11 cellular contexts compared by ENCODE assay signal in the genomic region with DNA sequence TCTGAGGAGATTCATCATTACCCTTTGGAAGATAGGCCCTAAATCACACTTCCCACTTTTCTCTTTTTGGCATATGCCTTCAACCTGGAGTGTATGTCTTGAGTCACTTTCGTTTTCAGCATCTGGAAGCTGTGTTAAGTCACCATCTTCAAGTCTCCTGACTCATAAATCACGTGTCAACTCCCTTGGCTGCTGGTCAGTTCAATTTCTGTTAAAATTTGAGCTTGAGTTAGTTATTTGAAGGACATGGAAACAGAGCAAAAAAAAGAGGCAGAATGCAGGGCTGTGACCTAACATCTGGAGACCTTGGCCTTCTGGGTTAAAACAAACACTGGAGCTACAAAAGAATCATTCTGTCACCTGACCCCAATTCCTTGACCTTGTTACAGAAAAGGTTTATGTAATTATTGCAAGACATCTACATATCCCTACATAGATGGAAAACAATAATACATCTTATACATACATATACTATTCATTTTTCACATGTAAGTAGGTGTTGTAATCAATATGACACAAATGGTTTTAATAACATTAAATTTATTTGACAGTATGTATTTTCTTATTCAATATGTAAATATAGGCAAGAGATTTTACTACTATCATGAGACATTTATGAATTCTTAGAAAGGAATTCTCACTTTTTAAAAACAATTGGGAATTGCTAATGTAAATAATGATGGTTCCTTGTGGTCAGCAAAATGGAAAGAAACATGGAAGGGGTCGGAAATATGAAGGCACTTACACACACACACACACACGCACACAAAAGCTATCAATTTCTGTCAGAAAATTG.
DNase-seq lines count a peak whose midpoint lies in the region; ATAC-seq and TF ChIP-seq lines count a peak whose summit lies in the region.
"Had no signal": no experiment of that assay in that cellular context is flagged by ENCODE, and none has a peak within 500 bp of the region (broad histone marks: within the 10 kb centered on the region; RNA-seq: fewer than 3 reads in every experiment).

No MANE protein-coding gene starts in this region.

- H3K36me3 Mint-ChIP-seq in activated T-cell treated with anti-CD3 and anti-CD28 coated beads, Interleukin-2, amount 50 U/mL, for 72 hours (ENCODE audit: insufficient read depth in 2 of 2), result peaks cover 0 to 2% of the 10 kb centered on the region in 2 donors
- H3K36me3 Mint-ChIP-seq in naive thymus-derived CD8-positive, alpha-beta T cell, result no peaks in the 10 kb centered on the region

- no peak overlapping the region for H3K27ac Mint-ChIP-seq in activated T-cell treated with anti-CD3 and anti-CD28 coated beads, Interleukin-2, amount 50 U/mL, for 72 hours
- no peak overlapping the region for H3K27ac Mint-ChIP-seq in naive thymus-derived CD8-positive, alpha-beta T cell

- H3K36me3 ChIP-seq in mammary epithelial cell (ENCODE audit: insufficient read depth, low read length), result no peaks in the 10 kb centered on the region
- H3K36me3 ChIP-seq: Peyer's patch had no signal

- H3K4me2 ChIP-seq in mammary epithelial cell (ENCODE audit: insufficient read depth, low read depth, low read length), result no peak overlapping the region

- no peaks in the 10 kb centered on the region for H4K20me1 ChIP-seq in mammary epithelial cell (ENCODE audit: insufficient read depth, low read length)

- no peak overlapping the region for H3K9ac ChIP-seq in mammary epithelial cell (ENCODE audit: insufficient read depth, low read length)

- WGBS in mammary epithelial cell (ENCODE audit: low coverage, missing lambda C conversion rate), result 46% methylated on average over 4 of the region's 4 CpGs

- POLR2A ChIA-PET in naive thymus-derived CD8-positive, alpha-beta T cell (lab: Charles Lee), result no interaction called here

- dilution Hi-C loops in mammary epithelial cell (cut with HindIII; ENCODE audit: low sequenced_read_pairs), result no loop called here

- H3K27me3 Mint-ChIP-seq in activated T-cell treated with anti-CD3 and anti-CD28 coated beads, Interleukin-2, amount 50 U/mL, for 72 hours (ENCODE audit: low read depth), result no peaks in the 10 kb centered on the region
- no peaks in the 10 kb centered on the region for H3K27me3 Mint-ChIP-seq in naive thymus-derived CD8-positive, alpha-beta T cell

- no peak overlapping the region for H3K27ac ChIP-seq in mammary epithelial cell (ENCODE audit: insufficient read depth, low read depth, low read length)
- H3K27ac ChIP-seq: C4-2B, Peyer's patch had no signal

- H3K4me3 ChIP-seq in AG09309 (ENCODE audit: control insufficient read depth, low read depth, low read length) (no peak overlapping the region), mammary epithelial cell (replicated peaks in 1 of 3; ENCODE audit: insufficient read depth in 1 of 3, low read depth in 2 of 3, low read length in 3 of 3) (no peak overlapping the region)
- H3K4me3 ChIP-seq: Peyer's patch had no signal

- TF ChIP-seq CTCF in AG09309 (IDR thresholded peaks at IDR 0.05; ENCODE audit: control insufficient read depth, insufficient read depth, low read depth, low read length, missing control alignments) (no peak), mammary epithelial cell (conservative IDR thresholded peaks at IDR 0.05 in 1 of 2, IDR thresholded peaks at IDR 0.05 in 1 of 2; ENCODE audit: extremely low read depth in 1 of 2, insufficient read depth in 1 of 2, low read depth in 1 of 2, low read length in 2 of 2) (no peak)

- H3K9me3 ChIP-seq in mammary epithelial cell (replicated peaks; ENCODE audit: insufficient read depth, low read length), result no peaks in the 10 kb centered on the region
- H3K9me3 ChIP-seq: Peyer's patch had no signal

- in situ Hi-C loops in mammary epithelial cell (cut with MboI; ENCODE audit: low sequenced_read_pairs in 2 of 2), result no loop called here

- CTCF ChIA-PET in mammary epithelial cell (lab: Charles Lee; ENCODE audit: low non-redundant PET), result no interaction called here

- intact Hi-C loops in mammary epithelial cell (cut with micrococcal nuclease), result no loop called here

- peaks cover 2% of the 10 kb centered on the region in 2 donors for H3K9me3 Mint-ChIP-seq in activated T-cell treated with anti-CD3 and anti-CD28 coated beads, Interleukin-2, amount 50 U/mL, for 72 hours
- H3K9me3 Mint-ChIP-seq in naive thymus-derived CD8-positive, alpha-beta T cell, result no peaks in the 10 kb centered on the region

- no peaks in the 10 kb centered on the region for H3K79me2 ChIP-seq in mammary epithelial cell (ENCODE audit: insufficient read depth, low read length)

- H3K4me3 Mint-ChIP-seq in activated T-cell treated with anti-CD3 and anti-CD28 coated beads, Interleukin-2, amount 50 U/mL, for 72 hours, result no peak overlapping the region
- no peak overlapping the region for H3K4me3 Mint-ChIP-seq in naive thymus-derived CD8-positive, alpha-beta T cell

- no peaks in the 10 kb centered on the region for H3K4me1 Mint-ChIP-seq in activated T-cell treated with anti-CD3 and anti-CD28 coated beads, Interleukin-2, amount 50 U/mL, for 72 hours (ENCODE audit: low read depth)
- no peaks in the 10 kb centered on the region for H3K4me1 Mint-ChIP-seq in naive thymus-derived CD8-positive, alpha-beta T cell

- peaks cover 7% of the 10 kb centered on the region for H3K27me3 ChIP-seq in mammary epithelial cell (ENCODE audit: insufficient read depth, low read length)
- H3K27me3 ChIP-seq: Peyer's patch had no signal

- H2AFZ ChIP-seq in mammary epithelial cell (ENCODE audit: low read depth, low read length), result no peak overlapping the region

- DNase-seq in AG09309 (ENCODE audit: low read depth), result peak; percentile 38
- peak; percentile 32 for DNase-seq in mammary epithelial cell
- peak; percentile 42 for DNase-seq in left kidney (ENCODE audit: low read depth, low spot score)
- DNase-seq in stimulated activated naive CD8-positive, alpha-beta T cell treated with anti-CD3 and anti-CD28 coated beads, Interleukin-15, Interleukin-2, amounts not matched to agents 100 U/mL and 50 U/mL, for 24 hours, result no peak
- no peak for DNase-seq in activated T-cell treated with anti-CD3 and anti-CD28 coated beads, Interleukin-2, amount 50 U/mL, for 72 hours
- DNase-seq in retina, result no peak
- DNase-seq in naive thymus-derived CD8-positive, alpha-beta T cell, result no peak
- DNase-seq: foreskin melanocyte, Peyer's patch had no signal

- no TSS peak for BruUV-seq in mammary epithelial cell (replicated peaks; lab: Mats Ljungman, UMichigan)

- no peaks in the 10 kb centered on the region for H3K4me1 ChIP-seq in mammary epithelial cell (ENCODE audit: insufficient read depth, low read length)
- H3K4me1 ChIP-seq: Peyer's patch had no signal

- peak; percentile 54 for ATAC-seq in HG03432 (IDR thresholded peaks at IDR 0.05; ENCODE audit: unreplicated experiment)
- no peak for ATAC-seq in stimulated activated naive CD8-positive, alpha-beta T cell treated with anti-CD3 and anti-CD28 coated beads, Interleukin-15, Interleukin-2, amounts not matched to agents 100 U/mL and 50 U/mL, for 24 hours
- ATAC-seq in activated T-cell treated with anti-CD3 and anti-CD28 coated beads, Interleukin-2, amount 50 U/mL, for 72 hours (replicated peaks in 1 of 2), result no peak
- no peak for ATAC-seq in naive thymus-derived CD8-positive, alpha-beta T cell

Comparison
In these comparisons a context has a peak if more than half of its experiments do, and no peak if none do; other contexts are left out.
1. DNase-seq: peak in AG09309 (single experiment), mammary epithelial cell (single experiment) and left kidney (single experiment); none in stimulated activated naive CD8-positive, alpha-beta T cell treated with anti-CD3 and anti-CD28 coated beads, Interleukin-15, Interleukin-2, amounts not matched to agents 100 U/mL and 50 U/mL, for 24 hours (single experiment), activated T-cell treated with anti-CD3 and anti-CD28 coated beads, Interleukin-2, amount 50 U/mL, for 72 hours (0 of 2), retina (single experiment) and naive thymus-derived CD8-positive, alpha-beta T cell (0 of 10).